In the genomic region with DNA sequence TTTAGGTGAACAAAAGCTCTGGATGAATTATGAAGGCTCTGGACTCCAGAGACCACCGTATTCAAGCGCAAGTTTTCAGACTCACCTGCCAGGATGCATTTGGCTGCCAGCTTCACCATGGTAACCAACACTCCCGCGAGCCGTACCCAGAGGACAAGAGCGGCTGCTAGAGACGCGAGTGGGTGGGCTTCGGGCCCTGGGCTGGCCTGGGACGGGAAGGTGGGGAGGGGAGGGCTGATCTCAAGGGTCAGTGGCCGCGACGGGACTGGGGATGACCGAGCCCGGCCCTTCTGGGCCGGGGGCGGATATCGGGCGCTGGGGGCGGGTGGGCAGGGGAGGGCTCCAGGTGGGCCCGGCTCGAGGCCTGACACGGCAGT, we compare ENCODE assay signal across 8 cellular contexts. TPM values are rescaled to one million over a fixed set of nuclear protein-coding genes. Genes with fewer than 3 reads are reported as not detected.
DNase-seq lines count a peak whose midpoint lies in the region; ATAC-seq and TF ChIP-seq lines count a peak whose summit lies in the region.

No MANE protein-coding gene starts in this region.

- no peaks in the 10 kb centered on the region for H3K36me3 ChIP-seq in smooth muscle cell (ENCODE audit: low read depth)

- peak overlapping the region; percentile 6 for H2AFZ ChIP-seq in smooth muscle cell (ENCODE audit: low read depth)

- no peaks in the 10 kb centered on the region for H3K79me2 ChIP-seq in smooth muscle cell (ENCODE audit: low read depth)

- peaks cover 25% of the 10 kb centered on the region for H3K27me3 Mint-ChIP-seq in Calu3 (ENCODE audit: unreplicated experiment)

- intact Hi-C loops in Calu3 (cut with micrococcal nuclease; ENCODE audit: unreplicated experiment): loop anchor here (5.0 kb wide), 1 partner anchor 228 kb away; no protein-coding TSS in a partner anchor

- in situ Hi-C loops in astrocyte of the cerebellum (cut with HindIII; ENCODE audit: low sequenced_read_pairs): loop anchor here (5.0 to 10.0 kb wide), 2 partner anchors 62 to 231 kb away; no protein-coding TSS in a partner anchor

- WGBS in smooth muscle cell (ENCODE audit: low lambda C conversion rate): 2% methylated on average over 20 of the region's 23 CpGs

- H3K27ac ChIP-seq in smooth muscle cell (ENCODE audit: low read depth): no peak overlapping the region

- H3K4me3 Mint-ChIP-seq in Calu3 (ENCODE audit: low read depth, unreplicated experiment): peak overlapping the region; percentile 76

- H3K4me3 ChIP-seq in HFF-Myc (replicated peaks; ENCODE audit: low read depth, low read length) (peak overlapping the region; percentile 74), astrocyte of the cerebellum (ENCODE audit: low read depth, low read length) (peak overlapping the region; percentile 80), smooth muscle cell (peak overlapping the region; percentile 75)

- BruUV-seq in Calu3 (replicated peaks; lab: Mats Ljungman, UMichigan): no TSS peak

- H3F3A ChIP-seq in smooth muscle cell (ENCODE audit: low read depth): no peaks in the 10 kb centered on the region

- peaks cover 18% of the 10 kb centered on the region for H3K36me3 Mint-ChIP-seq in Calu3 (ENCODE audit: insufficient read depth, unreplicated experiment)

- no peaks in the 10 kb centered on the region for H3K9me3 ChIP-seq in smooth muscle cell (replicated peaks; ENCODE audit: low read depth)

- DNase-seq in Calu3 (peak; percentile 33), HFF-Myc (ENCODE audit: extremely low read depth, low read depth) (no peak), RKO (ENCODE audit: low spot score) (peak; percentile 21), astrocyte of the cerebellum (ENCODE audit: low read depth) (no peak), iPS-NIHi7 (ENCODE audit: extremely low spot score) (peak; percentile 27), smooth muscle cell (lab: John Stamatoyannopoulos, UW; ENCODE audit: unreplicated experiment) (no peak), SW480 (ENCODE audit: low spot score) (no peak)

- ATAC-seq in HG02798 (IDR thresholded peaks at IDR 0.05; ENCODE audit: poor library complexity, unreplicated experiment): no peak

- no peaks in the 10 kb centered on the region for H4K20me1 ChIP-seq in smooth muscle cell (ENCODE audit: low read depth)

- no peak for TF ChIP-seq CTCF in Calu3 (IDR thresholded peaks at IDR 0.05; ENCODE audit: unreplicated experiment)
- no peak for TF ChIP-seq CTCF in HFF-Myc (IDR thresholded peaks at IDR 0.05; ENCODE audit: low read depth, low read length, missing control alignments)
- no peak for TF ChIP-seq CTCF in astrocyte of the cerebellum (IDR thresholded peaks at IDR 0.05; ENCODE audit: low read depth, low read length, missing control alignments)
- TF ChIP-seq CTCF in smooth muscle cell (IDR thresholded peaks at IDR 0.05; ENCODE audit: borderline replicate concordance, insufficient read depth, poor library complexity, severe bottlenecking): no peak

- H3K27me3 ChIP-seq in smooth muscle cell (ENCODE audit: low read depth): no peaks in the 10 kb centered on the region

- peaks cover 6% of the 10 kb centered on the region for H3K4me1 Mint-ChIP-seq in Calu3 (ENCODE audit: low read depth, unreplicated experiment)

- peaks cover 4% of the 10 kb centered on the region for H3K4me1 ChIP-seq in smooth muscle cell (ENCODE audit: low read depth)

- peak overlapping the region; percentile 91 for H3K4me2 ChIP-seq in smooth muscle cell

- CTCF ChIA-PET in Calu3 (lab: Charles Lee): interaction anchor here (0.8 to 2.8 kb wide), 11 partner anchors 18 to 277 kb away, joined by 3 to 12 read pairs (median 5); a partner anchor contains a TSS

- peak overlapping the region; percentile 78 for H3K27ac Mint-ChIP-seq in Calu3 (ENCODE audit: unreplicated experiment)

- no peaks in the 10 kb centered on the region for H3K9me3 Mint-ChIP-seq in Calu3 (ENCODE audit: low read depth, unreplicated experiment)

- peak overlapping the region; percentile 80 for H3K9ac ChIP-seq in smooth muscle cell (ENCODE audit: low read depth)

RNA-seq across cellular contexts. Expression of a gene that starts 0.3 kb away (rescaled TPM):
- total RNA-seq in Calu3 (2022) (41.0 and 47.0 TPM in 2 replicates), smooth muscle cell (12.5 and 16.0 TPM in 2 replicates)
- polyA plus RNA-seq in smooth muscle cell: 43.2 and 46.8 TPM in 2 replicates

RNA-seq across cellular contexts. Expression of a gene that starts 41.3 kb away (rescaled TPM):
- total RNA-seq in Calu3 (2022): not detected in 2 replicates
- total RNA-seq in smooth muscle cell: not detected in 2 replicates
- not detected in 2 replicates for polyA plus RNA-seq in smooth muscle cell

Comparison
In these comparisons a context has a peak if more than half of its experiments do, and no peak if none do; other contexts are left out.
1. DNase-seq: peak in Calu3 (single experiment), RKO (single experiment) and iPS-NIHi7 (single experiment); none in HFF-Myc (single experiment), astrocyte of the cerebellum (single experiment), smooth muscle cell (single experiment) and SW480 (single experiment).
2. Peak in every context shown above with its lines, with median percentiles within 50 percentile points of each other: H3K4me3 ChIP-seq.